Comparison of ENCODE assay signal across 14 cellular contexts in the genomic region with DNA sequence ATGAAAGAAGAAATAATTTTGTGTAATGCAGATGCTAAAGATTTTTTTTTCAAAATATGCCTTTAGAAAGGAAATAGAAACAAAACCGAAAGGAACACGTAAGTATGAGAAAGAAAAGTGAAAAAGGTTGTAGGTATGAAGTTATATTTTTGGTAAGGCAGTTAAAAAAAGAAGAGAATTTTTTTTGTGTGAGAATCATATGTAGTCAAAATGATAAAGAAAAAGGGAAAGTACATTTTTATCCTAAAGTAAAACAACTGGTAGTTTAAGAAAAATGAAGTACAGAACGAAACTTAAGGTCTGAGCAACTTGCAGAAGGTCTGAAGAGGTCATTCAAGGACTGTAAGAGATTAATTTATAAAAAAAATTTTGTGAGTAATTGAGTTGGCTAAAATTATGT.
DNase-seq lines count a peak whose midpoint lies in the region; ATAC-seq and TF ChIP-seq lines count a peak whose summit lies in the region.
"Had no signal": no experiment of that assay in that cellular context is flagged by ENCODE, and none has a peak within 500 bp of the region (broad histone marks: within the 10 kb centered on the region; RNA-seq: fewer than 3 reads in every experiment).

No MANE protein-coding gene starts in this region.

- WGBS in stomach, 5 donors: 74 to 79% (median 76%) methylated on average over 3 of the region's 3 CpGs

- TF ChIP-seq POLR2A in stomach (IDR thresholded peaks at IDR 0.05): no peak

- H3K9me3 ChIP-seq in stomach: peaks cover 0 to 6% (median 1%) of the 10 kb centered on the region in 4 donors

- H3K4me3 ChIP-seq in stomach: no peak overlapping the region

- no peak for DNase-seq in activated CD8-positive, alpha-beta memory T cell treated with anti-CD3 and anti-CD28 coated beads for 24 hours
- DNase-seq in UCSD-AML1 (lab: John Stamatoyannopoulos, UW; ENCODE audit: unreplicated experiment) (no peak), OCI-M2 (lab: John Stamatoyannopoulos, UW; ENCODE audit: unreplicated experiment) (no peak), stomach (no peak)
- DNase-seq: activated naive CD8-positive, alpha-beta T cell treated with anti-CD3 and anti-CD28 coated beads, Interleukin-2, amount 50 U/mL, for 24 hours; dermis blood vessel endothelial cell; NCI-H446 treated with DMSO at 0.1 percent for 48 hours; stimulated activated CD4-positive, alpha-beta T cell treated with anti-CD3 and anti-CD28 coated beads, Interleukin-4, amount 100 ng/mL, for 24 hours; stimulated activated naive CD8-positive, alpha-beta T cell treated with anti-CD3 and anti-CD28 coated beads, Interleukin-15, amount 100 ng/mL, for 72 hours; T-helper 9 cell had no signal

- no peak for TF ChIP-seq EP300 in stomach (IDR thresholded peaks at IDR 0.05)

- no peaks in the 10 kb centered on the region for H3K4me1 ChIP-seq in stomach

- no peaks in the 10 kb centered on the region for H3K36me3 ChIP-seq in stomach

- no peak for TF ChIP-seq CTCF in stomach (IDR thresholded peaks at IDR 0.05)

- H3K27ac ChIP-seq in stomach: no peak overlapping the region

- intact Hi-C loops in stomach (cut with DNase I; ENCODE audit: low total_unique reads): no loop called here

- no peaks in the 10 kb centered on the region for H3K27me3 ChIP-seq in stomach

- peak; percentile 98 for ATAC-seq in GM18868 (IDR thresholded peaks at IDR 0.05; ENCODE audit: unreplicated experiment)
- peak; percentile 97 for ATAC-seq in GM21526 (IDR thresholded peaks at IDR 0.05; ENCODE audit: low FRiP score, unreplicated experiment)
- ATAC-seq in HG03025 (IDR thresholded peaks at IDR 0.05; ENCODE audit: low FRiP score, unreplicated experiment): peak; percentile 94
- peak; percentile 76 for ATAC-seq in HG03571 (IDR thresholded peaks at IDR 0.05; ENCODE audit: unreplicated experiment)
- ATAC-seq: activated naive CD8-positive, alpha-beta T cell treated with anti-CD3 and anti-CD28 coated beads, Interleukin-2, amount 50 U/mL, for 24 hours; stimulated activated naive CD8-positive, alpha-beta T cell treated with anti-CD3 and anti-CD28 coated beads, Interleukin-15, amount 100 ng/mL, for 72 hours had no signal
